26 cellular contexts compared by ENCODE assay signal in genomic region chrX:16335181-16335580, GRCh38.
"Had no signal": no experiment of that assay in that cellular context is flagged by ENCODE, and none has a peak within 500 bp of the region (broad histone marks: within the 10 kb centered on the region; RNA-seq: fewer than 3 reads in every experiment).

No MANE protein-coding gene starts in this region.

- FAIRE-seq: frontal cortex had no signal

- H3K27ac Mint-ChIP-seq: activated CD4-positive, alpha-beta memory T cell treated with anti-CD3 and anti-CD28 coated beads for 36 hours; activated CD4-positive, alpha-beta T cell treated with anti-CD3 and anti-CD28 coated beads for 36 hours; activated CD4-positive, alpha-beta T cell treated with anti-CD3 and anti-CD28 coated beads, Interleukin-2, amount 10 ng/mL, durations not matched to agents 24 days and 14 days; activated CD8-positive, alpha-beta T cell treated with anti-CD3 and anti-CD28 coated beads, Interleukin-2, amount 10 ng/mL, durations not matched to agents 7 days and 5 days; activated naive CD4-positive, alpha-beta T cell treated with anti-CD3 and anti-CD28 coated beads, Interleukin-2, amount 50 U/mL, for 72 hours; activated T-helper 17 cell treated with anti-CD3 and anti-CD28 coated beads, Interleukin-2, amount 50 U/mL, for 72 hours; effector memory CD8-positive, alpha-beta T cell had no signal

- H3K27me3 Mint-ChIP-seq: activated CD4-positive, alpha-beta T cell treated with anti-CD3 and anti-CD28 coated beads for 36 hours; activated CD4-positive, alpha-beta T cell treated with anti-CD3 and anti-CD28 coated beads, Interleukin-2, amount 10 ng/mL, durations not matched to agents 24 days and 14 days; effector memory CD8-positive, alpha-beta T cell had no signal

- DNase-seq: activated CD4-positive, alpha-beta memory T cell treated with anti-CD3 and anti-CD28 coated beads for 36 hours; activated CD4-positive, alpha-beta T cell treated with anti-CD3 and anti-CD28 coated beads for 36 hours; activated CD4-positive, alpha-beta T cell treated with anti-CD3 and anti-CD28 coated beads, Interleukin-2, amount 10 ng/mL, durations not matched to agents 24 days and 14 days; activated CD4-positive, CD25-positive, alpha-beta regulatory T cell; activated CD4-positive, CD25-positive, alpha-beta regulatory T cell treated with anti-CD3 and anti-CD28 coated beads, Interleukin-2, amount 50 U/mL, for 72 hours; activated CD8-positive, alpha-beta T cell treated with anti-CD3 and anti-CD28 coated beads, Interleukin-2, amount 10 ng/mL, durations not matched to agents 7 days and 5 days; activated effector memory CD4-positive, alpha-beta T cell treated with Interleukin-2 at 50 U/mL for 16 hours; activated gamma-delta T cell treated with Interleukin-2 at 50 U/mL for 16 hours; activated naive CD4-positive, alpha-beta T cell treated with Interleukin-2 at 50 U/mL for 16 hours; activated T-cell treated with anti-CD3 and anti-CD28 coated beads, Interleukin-2, amount 50 U/mL, for 4 hours; adrenal gland; amygdala; aorta; body of pancreas; caudate nucleus; cortex of kidney; dermis blood vessel endothelial cell; effector CD4-positive, alpha-beta T cell; effector memory CD8-positive, alpha-beta T cell; foreskin fibroblast; glutamatergic neuron; heart left ventricle; T-helper 2 cell had no signal

- H3K9me3 Mint-ChIP-seq: activated CD4-positive, alpha-beta memory T cell treated with anti-CD3 and anti-CD28 coated beads for 36 hours; activated CD4-positive, alpha-beta T cell treated with anti-CD3 and anti-CD28 coated beads, Interleukin-2, amount 10 ng/mL, durations not matched to agents 24 days and 14 days; activated T-cell treated with anti-CD3 and anti-CD28 coated beads, Interleukin-2, amount 50 U/mL, for 4 hours; activated T-helper 17 cell treated with anti-CD3 and anti-CD28 coated beads, Interleukin-2, amount 50 U/mL, for 72 hours had no signal

- H3K4me3 Mint-ChIP-seq: activated CD4-positive, alpha-beta memory T cell treated with anti-CD3 and anti-CD28 coated beads for 36 hours; activated CD4-positive, alpha-beta T cell treated with anti-CD3 and anti-CD28 coated beads for 36 hours; activated CD4-positive, alpha-beta T cell treated with anti-CD3 and anti-CD28 coated beads, Interleukin-2, amount 10 ng/mL, durations not matched to agents 24 days and 14 days; activated CD8-positive, alpha-beta T cell treated with anti-CD3 and anti-CD28 coated beads, Interleukin-2, amount 10 ng/mL, durations not matched to agents 7 days and 5 days; activated T-cell treated with anti-CD3 and anti-CD28 coated beads, Interleukin-2, amount 50 U/mL, for 4 hours; activated T-helper 17 cell treated with anti-CD3 and anti-CD28 coated beads, Interleukin-2, amount 50 U/mL, for 72 hours; effector memory CD8-positive, alpha-beta T cell had no signal

- H3K4me1 Mint-ChIP-seq: activated CD4-positive, alpha-beta T cell treated with anti-CD3 and anti-CD28 coated beads, Interleukin-2, amount 10 ng/mL, durations not matched to agents 24 days and 14 days; activated T-helper 17 cell treated with anti-CD3 and anti-CD28 coated beads, Interleukin-2, amount 50 U/mL, for 72 hours had no signal

- H3K36me3 Mint-ChIP-seq: activated CD4-positive, alpha-beta memory T cell treated with anti-CD3 and anti-CD28 coated beads for 36 hours; activated naive CD4-positive, alpha-beta T cell treated with anti-CD3 and anti-CD28 coated beads, Interleukin-2, amount 50 U/mL, for 72 hours had no signal

- H3K4me3 ChIP-seq: adrenal gland, body of pancreas, heart left ventricle had no signal
